8 cellular contexts compared by ENCODE assay signal in genomic region chr19:19170053-19170945, GRCh38. TPM values are rescaled to one million over a fixed set of nuclear protein-coding genes. Genes with fewer than 3 reads are reported as not detected.
A peak's percentile ranks its signal among the peaks of the same experiment; 100 is the strongest.
DNase-seq lines count a peak whose midpoint lies in the region; ATAC-seq and TF ChIP-seq lines count a peak whose summit lies in the region.

MEF2B (minus strand) TSS chr19:19170263; CDS start chr19:19150735, 19,528 bp downstream.

- intact Hi-C loops in head of caudate nucleus (cut with DNase I) (no loop called here), posterior cingulate gyrus (cut with DNase I) (no loop called here)

- DNase-seq in COLO668 (lab: John Stamatoyannopoulos, UW; ENCODE audit: unreplicated experiment) (peak; percentile 77), HT-29 (ENCODE audit: low spot score) (peak; percentile 38), RWPE2 (ENCODE audit: low spot score) (no peak), head of caudate nucleus (peak; percentile 41 to 92 (median 77)), posterior cingulate gyrus (peak; percentile 34 to 94 (median 66)), upper lobe of left lung (peak; percentile 86 to 95)
- DNase-seq in activated naive CD4-positive, alpha-beta T cell treated with Interleukin-2 at 50 U/mL for 16 hours, result peak; percentile 78

- H3K27ac ChIP-seq in RWPE2 (ENCODE audit: poor library complexity, severe bottlenecking) (no peak within 1 kb of the TSS), upper lobe of left lung (no peak within 1 kb of the TSS)

- H3K27me3 ChIP-seq in RWPE2 (ENCODE audit: insufficient read depth, poor library complexity, severe bottlenecking) (no peaks in the 10 kb centered on the region), upper lobe of left lung (no peaks in the 10 kb centered on the region)

- peaks cover 2% of the 10 kb centered on the region; the same call in 1 of the 2 replicates for H3K36me3 ChIP-seq in RWPE2 (ENCODE audit: low read depth)
- H3K36me3 ChIP-seq in upper lobe of left lung, result peaks cover 0 to under 1% (median 0%) of the 10 kb centered on the region in 4 donors

- no peaks in the 10 kb centered on the region for H3K4me1 ChIP-seq in RWPE2 (ENCODE audit: insufficient read depth, poor library complexity, severe bottlenecking)
- peaks cover 7 to 17% (median 11%) of the 10 kb centered on the region in 4 donors for H3K4me1 ChIP-seq in upper lobe of left lung

- ATAC-seq in GM19452 (IDR thresholded peaks at IDR 0.05; ENCODE audit: unreplicated experiment) (peak; percentile 81), RWPE2 (ENCODE audit: low read depth) (peak; percentile 81), upper lobe of left lung (ENCODE audit: low FRiP score in 2 of 2) (peak; percentile 86 to 90)

- TF ChIP-seq EP300 in upper lobe of left lung (IDR thresholded peaks at IDR 0.05), result no peak

- H3K9me3 ChIP-seq in RWPE2 (ENCODE audit: severe bottlenecking) (no peaks in the 10 kb centered on the region), upper lobe of left lung (no peaks in the 10 kb centered on the region)

- WGBS in upper lobe of left lung, 2 donors, result 21 to 42% methylated on average over 13 to 57 of the region's 57 CpGs

- H3K4me3 ChIP-seq in RWPE2 (ENCODE audit: severe bottlenecking) (no peak within 1 kb of the TSS), upper lobe of left lung (peak within 1 kb of the TSS in 3 of 4 donors; percentile 19 to 35 (median 33))

- TF ChIP-seq CTCF in RWPE2 (IDR thresholded peaks at IDR 0.05; ENCODE audit: poor library complexity, severe bottlenecking) (no peak), upper lobe of left lung (IDR thresholded peaks at IDR 0.05) (no peak)

- no peak for TF ChIP-seq POLR2A in upper lobe of left lung (IDR thresholded peaks at IDR 0.05)

RNA-seq across cellular contexts. Expression of gene MEF2B, which starts in this region (rescaled TPM):
- total RNA-seq in HT-29 (2014; rRNA removed; shearing (Covaris generic)), result 0.38 and 0.55 TPM in 2 replicates
- 1 to 10 TPM in 3 of 6 donors, not detected in 3; 2.0 to 3.9 (median 3.1) TPM for total RNA-seq in upper lobe of left lung

Comparison
In these comparisons a context has a peak if more than half of its experiments do, and no peak if none do; other contexts are left out.
1. Peak in DNase-seq in HT-29; RNA of the gene not detected or under 1 TPM.